In the genomic region with DNA sequence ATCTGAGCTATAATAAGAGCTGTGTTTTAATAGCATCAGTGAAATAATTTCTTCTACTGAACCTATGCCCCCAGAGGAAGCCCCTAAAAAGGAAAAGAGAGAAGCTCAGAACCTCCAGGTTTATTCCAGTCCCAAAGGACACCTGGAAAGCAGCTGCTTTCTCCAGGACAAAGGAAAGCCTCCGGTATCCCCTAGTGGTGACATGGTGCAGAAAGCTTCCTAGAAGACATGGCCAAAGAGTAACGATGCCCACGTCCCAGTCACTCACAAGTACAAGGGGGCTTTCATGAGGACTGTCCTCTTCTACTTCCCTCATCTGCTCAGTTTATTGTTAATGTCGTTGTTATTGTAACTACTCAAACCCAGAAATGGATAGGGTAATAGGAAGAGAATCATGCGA, we compare ENCODE assay signal across 1 cellular context.
TF ChIP-seq lines count a peak whose summit lies in the region.

No MANE protein-coding gene starts in this region.

TF ChIP-seq in WTC11, 78 proteins besides CTCF, POLR2A, EP300 and RAD21 (continued from another document):
- TF ChIP-seq TCF7 (CRISPR knock-in tag; IDR thresholded peaks at IDR 0.05; ENCODE audit: low read depth): no peak
TF ChIP-seq in WTC11: peak in this region for 0.
